In genomic region chr17:28854457-28855382, GRCh38 we compare ENCODE assay signal across 8 cellular contexts. TPM values are rescaled to one million over a fixed set of nuclear protein-coding genes. Genes with fewer than 3 reads are reported as not detected.
DNase-seq lines count a peak whose midpoint lies in the region; ATAC-seq and TF ChIP-seq lines count a peak whose summit lies in the region.

Gene ERAL1 (plus strand): TSS chr17:28855016. CDS start chr17:28855035, 19 bp downstream.

- no peaks in the 10 kb centered on the region for H4K20me1 ChIP-seq in BLaER1

- intact Hi-C loops in activated CD4-positive, alpha-beta memory T cell treated with anti-CD3 and anti-CD28 coated beads for 36 hours (cut with micrococcal nuclease): loop anchor here (2.0 kb wide), 2 partner anchors 16 to 98 kb away; no protein-coding TSS in a partner anchor
- intact Hi-C loops in dorsolateral prefrontal cortex (cut with DNase I): loop anchor here (2.0 to 5.0 kb wide), 4 partner anchors 42 to 92 kb away; partner anchors contain the start of genes DHRS13 (in 1 of the 2) and FLOT2 (in 1 of the 2)

- H3K27ac ChIP-seq in BLaER1: peak within 1 kb of the TSS; percentile 74
- peak within 1 kb of the TSS; percentile 56 to 97 (median 86) for H3K27ac ChIP-seq in dorsolateral prefrontal cortex
- peak within 1 kb of the TSS; percentile 38 to 62 for H3K27ac ChIP-seq in liver (ENCODE audit: low read depth in 1 of 2, low read length in 2 of 2)

- no peaks in the 10 kb centered on the region for H3K27me3 Mint-ChIP-seq in activated CD4-positive, alpha-beta memory T cell treated with anti-CD3 and anti-CD28 coated beads for 36 hours

- 1% methylated on average over 43 of the region's 43 CpGs for WGBS in liver

- H3K9me3 Mint-ChIP-seq in activated CD4-positive, alpha-beta memory T cell treated with anti-CD3 and anti-CD28 coated beads for 36 hours: no peaks in the 10 kb centered on the region

- H3K4me1 Mint-ChIP-seq in activated CD4-positive, alpha-beta memory T cell treated with anti-CD3 and anti-CD28 coated beads for 36 hours (ENCODE audit: low read depth): peaks cover 23% of the 10 kb centered on the region

- H3K9me3 ChIP-seq in BLaER1: no peaks in the 10 kb centered on the region
- H3K9me3 ChIP-seq in liver (ENCODE audit: control insufficient read depth in 4 of 4, low read length in 3 of 4): no peaks in the 10 kb centered on the region

- peak within 1 kb of the TSS; percentile 93 for H3K4me2 ChIP-seq in BLaER1

- H3K36me3 ChIP-seq in BLaER1 (peaks cover 38% of the 10 kb centered on the region), liver (ENCODE audit: control insufficient read depth in 4 of 4, insufficient read depth in 3 of 4, low read depth in 1 of 4, low read length in 3 of 4) (peaks cover 0 to 20% (median 16%) of the 10 kb centered on the region in 4 donors)

- POLR2A ChIA-PET in activated CD4-positive, alpha-beta memory T cell treated with anti-CD3 and anti-CD28 coated beads for 36 hours (lab: Charles Lee): interaction anchor here (1.0 to 2.2 kb wide), 3 partner anchors 12 to 47 kb away, joined by 3 to 7 read pairs (median 5); partner anchors contain the start of gene FAM222B

- peaks cover 15% of the 10 kb centered on the region for H3K36me3 Mint-ChIP-seq in activated CD4-positive, alpha-beta memory T cell treated with anti-CD3 and anti-CD28 coated beads for 36 hours

- H3K4me1 ChIP-seq in BLaER1 (peaks cover 21% of the 10 kb centered on the region), liver (ENCODE audit: control insufficient read depth in 4 of 4, insufficient read depth in 4 of 4, low read length in 3 of 4) (peaks cover 1 to 18% (median 11%) of the 10 kb centered on the region in 4 donors)

- DNase-seq in NCI-H774 (lab: John Stamatoyannopoulos, UW) (peak; percentile 88), dorsolateral prefrontal cortex (peak; percentile 74 to 93 (median 92))
- peak; percentile 92 for DNase-seq in activated CD4-positive, alpha-beta memory T cell treated with anti-CD3 and anti-CD28 coated beads for 36 hours
- DNase-seq in stimulated activated CD4-positive, alpha-beta T cell treated with anti-CD3 and anti-CD28 coated beads, Interleukin-4, amount 100 ng/mL, for 24 hours: peak; percentile 87

- ATAC-seq in GM19328 (IDR thresholded peaks at IDR 0.05; ENCODE audit: unreplicated experiment): peak; percentile 98
- ATAC-seq in HG03521 (IDR thresholded peaks at IDR 0.05; ENCODE audit: unreplicated experiment): peak; percentile 89

- CTCF ChIA-PET in activated CD4-positive, alpha-beta memory T cell treated with anti-CD3 and anti-CD28 coated beads for 36 hours (lab: Charles Lee): interaction anchor here (0.7 kb wide), 1 partner anchor 48 kb away, joined by 3 read pairs; the partner anchor contains the start of gene DHRS13

- H3K9ac ChIP-seq in BLaER1: peak within 1 kb of the TSS; percentile 84
- H3K9ac ChIP-seq in liver (ENCODE audit: low read depth in 1 of 2, low read length in 2 of 2): peak within 1 kb of the TSS; percentile 74 to 92

- peak within 1 kb of the TSS; percentile 86 for H3K27ac Mint-ChIP-seq in activated CD4-positive, alpha-beta memory T cell treated with anti-CD3 and anti-CD28 coated beads for 36 hours

- H3K4me3 Mint-ChIP-seq in activated CD4-positive, alpha-beta memory T cell treated with anti-CD3 and anti-CD28 coated beads for 36 hours: peak within 1 kb of the TSS; percentile 81

- TF ChIP-seq RAD21 in liver (IDR thresholded peaks at IDR 0.05): peak; percentile 54 to 61

- H3K4me3 ChIP-seq in BLaER1: peak within 1 kb of the TSS; percentile 78
- peak within 1 kb of the TSS; percentile 58 to 93 (median 81) for H3K4me3 ChIP-seq in dorsolateral prefrontal cortex
- peak within 1 kb of the TSS; percentile 66 to 96 (median 73) for H3K4me3 ChIP-seq in liver (ENCODE audit: low read depth in 1 of 3, low read length in 3 of 3)

- TF ChIP-seq CTCF in dorsolateral prefrontal cortex (IDR thresholded peaks at IDR 0.05 in 54 of 56, conservative IDR thresholded peaks at IDR 0.05 in 2 of 56; ENCODE audit: low read depth in 1 of 56, partially characterized antibody in 56 of 56): peak in 41 of 56 donors; percentile 8 to 64 (median 41)
- TF ChIP-seq CTCF in liver (IDR thresholded peaks at IDR 0.05; ENCODE audit: low read depth, low read length, missing input control): no peak

- H3K27me3 ChIP-seq in BLaER1 (no peaks in the 10 kb centered on the region), dorsolateral prefrontal cortex (no peaks in the 10 kb centered on the region), liver (ENCODE audit: control insufficient read depth in 4 of 4, insufficient read depth in 4 of 4, low read length in 3 of 4) (no peaks in the 10 kb centered on the region)

TF ChIP-seq in liver, 16 proteins besides CTCF, POLR2A, EP300 and RAD21:
- peak; percentile 99 for TF ChIP-seq YY1 (IDR thresholded peaks at IDR 0.05)
- TF ChIP-seq TAF1 (conservative IDR thresholded peaks at IDR 0.05): peak; percentile 73
- no peak for TF ChIP-seq HNF4A (conservative IDR thresholded peaks at IDR 0.05)
- peak; percentile 43 for TF ChIP-seq SP1 (IDR thresholded peaks at IDR 0.05)
- TF ChIP-seq FOXA2 (IDR thresholded peaks at IDR 0.05): no peak
- no peak for TF ChIP-seq ATF3 (IDR thresholded peaks at IDR 0.05)
- TF ChIP-seq MAX (IDR thresholded peaks at IDR 0.05): peak; percentile 63
- TF ChIP-seq ZBTB33 (IDR thresholded peaks at IDR 0.05): peak; percentile 74
- peak; percentile 39 for TF ChIP-seq REST (IDR thresholded peaks at IDR 0.05)
- peak in 1 of 2 donors; percentile 62 for TF ChIP-seq GABPA (IDR thresholded peaks at IDR 0.05 in 1 of 2, conservative IDR thresholded peaks at IDR 0.05 in 1 of 2)
- no peak for TF ChIP-seq HNF4G (IDR thresholded peaks at IDR 0.05)
- TF ChIP-seq NR2F2 (IDR thresholded peaks at IDR 0.05): no peak

RNA-seq across cellular contexts. Expression of gene ERAL1, which starts in this region (rescaled TPM):
- total RNA-seq in activated CD4-positive, alpha-beta memory T cell treated with anti-CD3 and anti-CD28 coated beads for 36 hours: 10 to 100 TPM; 43.0 to 48.5 TPM
- total RNA-seq in dorsolateral prefrontal cortex: 10 to 100 TPM; 32.0 to 63.5 (median 45.6) TPM
- total RNA-seq in liver: 10 to 100 TPM; 17.3 to 30.8 TPM
- polyA plus RNA-seq in liver: 10 to 100 TPM; 28.1 to 34.5 TPM

Comparison
In these comparisons a context has a peak if more than half of its experiments do, and no peak if none do; other contexts are left out.
1. Peak in every context shown above with its lines: DNase-seq, ATAC-seq, H3K4me3 ChIP-seq and H3K27ac ChIP-seq.